2 cellular contexts compared by ENCODE assay signal in genomic region chr20:38355161-38356012, GRCh38.
A peak's percentile ranks its signal among the peaks of the same experiment; 100 is the strongest.
TF ChIP-seq lines count a peak whose summit lies in the region.

No MANE protein-coding gene starts in this region.

TF ChIP-seq in WTC11, 78 proteins besides CTCF, POLR2A, EP300 and RAD21:
- TF ChIP-seq PRRX2 (CRISPR knock-in tag; IDR thresholded peaks at IDR 0.05) = no peak
- no peak for TF ChIP-seq SP1 (CRISPR knock-in tag; conservative IDR thresholded peaks at IDR 0.05)
- TF ChIP-seq ESRRA (CRISPR knock-in tag; IDR thresholded peaks at IDR 0.05; ENCODE audit: borderline replicate concordance) = no peak

TF ChIP-seq in HepG2, 621 proteins besides CTCF, POLR2A, EP300 and RAD21 (continues in another document):
- TF ChIP-seq ATF3 (CRISPR knock-in tag; IDR thresholded peaks at IDR 0.05) = no peak
- 0 out of 2 replicates have a peak, but pooled peaks have one; percentile 58 for TF ChIP-seq ZNF782 (CRISPR knock-in tag; IDR thresholded peaks at IDR 0.05; ENCODE audit: borderline replicate concordance)
- no peak for TF ChIP-seq ZNF609 (CRISPR knock-in tag; IDR thresholded peaks at IDR 0.05; ENCODE audit: borderline replicate concordance)
- TF ChIP-seq RFXAP (CRISPR knock-in tag; IDR thresholded peaks at IDR 0.05; ENCODE audit: borderline replicate concordance) = peak; percentile 43; the same call in 1 of the 2 replicates
- peak; percentile 77 for TF ChIP-seq ZMYM3 (CRISPR knock-in tag; IDR thresholded peaks at IDR 0.05)
- TF ChIP-seq ESRRA (CRISPR knock-in tag; IDR thresholded peaks at IDR 0.05; ENCODE audit: low read depth) = peak; percentile 64; the same call in 1 of the 2 replicates
- 0 out of 2 replicates have a peak, but pooled peaks have one; percentile 23 for TF ChIP-seq DNMT1 (CRISPR knock-in tag; IDR thresholded peaks at IDR 0.05)
- TF ChIP-seq ZNF724P (CRISPR knock-in tag; IDR thresholded peaks at IDR 0.05; ENCODE audit: borderline replicate concordance) = no peak
- TF ChIP-seq ZNF292 (CRISPR knock-in tag; IDR thresholded peaks at IDR 0.05; ENCODE audit: borderline replicate concordance, low read depth) = peak; percentile 14; the same call in 1 of the 2 replicates
- TF ChIP-seq SALL1 (CRISPR knock-in tag; IDR thresholded peaks at IDR 0.05) = 0 out of 2 replicates have a peak, but pooled peaks have one; percentile 28
- TF ChIP-seq PRDM4 (CRISPR knock-in tag; IDR thresholded peaks at IDR 0.05; ENCODE audit: borderline replicate concordance) = no peak
- TF ChIP-seq ZNF552 (CRISPR knock-in tag; IDR thresholded peaks at IDR 0.05; ENCODE audit: borderline replicate concordance) = 0 out of 2 replicates have a peak, but pooled peaks have one; percentile 19
- peak; percentile 42; the same call in 1 of the 2 replicates for TF ChIP-seq ZNF687 (CRISPR knock-in tag; IDR thresholded peaks at IDR 0.05)
- 0 out of 2 replicates have a peak, but pooled peaks have one; percentile 37 for TF ChIP-seq THAP7 (CRISPR knock-in tag; IDR thresholded peaks at IDR 0.05)
- no peak for TF ChIP-seq ZNF781 (CRISPR knock-in tag; IDR thresholded peaks at IDR 0.05; ENCODE audit: borderline replicate concordance, not compliant biosample characterization)
- no peak for TF ChIP-seq ZNF619 (CRISPR knock-in tag; IDR thresholded peaks at IDR 0.05)
- 0 out of 2 replicates have a peak, but pooled peaks have one; percentile 17 for TF ChIP-seq ZBTB7A (CRISPR knock-in tag; IDR thresholded peaks at IDR 0.05)
- 0 out of 2 replicates have a peak, but pooled peaks have one; percentile 45 for TF ChIP-seq ZZZ3 (CRISPR knock-in tag; IDR thresholded peaks at IDR 0.05; ENCODE audit: borderline replicate concordance)
- 0 out of 2 replicates have a peak, but pooled peaks have one; percentile 20 for TF ChIP-seq FOXP4 (CRISPR knock-in tag; IDR thresholded peaks at IDR 0.05)
- TF ChIP-seq ATF7 (IDR thresholded peaks at IDR 0.05) = no peak
- TF ChIP-seq ATF7 (CRISPR knock-in tag; IDR thresholded peaks at IDR 0.05) = peak; percentile 33; the same call in 1 of the 2 replicates
- peak; percentile 40; the same call in 1 of the 2 replicates for TF ChIP-seq ZFX (CRISPR knock-in tag; IDR thresholded peaks at IDR 0.05; ENCODE audit: low read depth)
- no peak for TF ChIP-seq NR2F6 (IDR thresholded peaks at IDR 0.05)
- no peak for TF ChIP-seq NR2F6 (CRISPR knock-in tag; IDR thresholded peaks at IDR 0.05)
- no peak for TF ChIP-seq LCORL (IDR thresholded peaks at IDR 0.05)
- peak; percentile 49; the same call in 1 of the 2 replicates for TF ChIP-seq LCORL (CRISPR knock-in tag; IDR thresholded peaks at IDR 0.05)
- peak; percentile 41 for TF ChIP-seq TEAD3 (CRISPR knock-in tag; optimal IDR thresholded peaks at IDR 0.05; ENCODE audit: borderline replicate concordance)
- TF ChIP-seq UBTF (CRISPR knock-in tag; IDR thresholded peaks at IDR 0.05) = peak; percentile 30; the same call in 1 of the 2 replicates
- peak; percentile 65; the same call in 1 of the 2 replicates for TF ChIP-seq HINFP (CRISPR knock-in tag; IDR thresholded peaks at IDR 0.05; ENCODE audit: low read depth)
- peak; percentile 58; the same call in 1 of the 2 replicates for TF ChIP-seq RXRA (CRISPR knock-in tag; IDR thresholded peaks at IDR 0.05)
- 0 out of 2 replicates have a peak, but pooled peaks have one; percentile 59 for TF ChIP-seq PAX8 (CRISPR knock-in tag; IDR thresholded peaks at IDR 0.05; ENCODE audit: borderline replicate concordance)
- TF ChIP-seq ZFY (CRISPR knock-in tag; IDR thresholded peaks at IDR 0.05) = peak; percentile 36; the same call in 1 of the 2 replicates
- peak; percentile 41; the same call in 1 of the 2 replicates for TF ChIP-seq BORCS8-MEF2B (CRISPR knock-in tag; IDR thresholded peaks at IDR 0.05)
- TF ChIP-seq HNF4G (IDR thresholded peaks at IDR 0.05; ENCODE audit: borderline replicate concordance, low read depth, low read length) = peak; percentile 64
- TF ChIP-seq HNF4G (CRISPR knock-in tag; IDR thresholded peaks at IDR 0.05; ENCODE audit: borderline replicate concordance, low read depth) = no peak
- TF ChIP-seq HOXA3 (CRISPR knock-in tag; IDR thresholded peaks at IDR 0.05) = peak; percentile 30; the same call in 1 of the 2 replicates
- no peak for TF ChIP-seq TOPORS (CRISPR knock-in tag; IDR thresholded peaks at IDR 0.05)
